10 cellular contexts compared by ENCODE assay signal in genomic region chr1:8412183-8412831, GRCh38.
DNase-seq lines count a peak whose midpoint lies in the region; ATAC-seq and TF ChIP-seq lines count a peak whose summit lies in the region.
"Had no signal": no experiment of that assay in that cellular context is flagged by ENCODE, and none has a peak within 500 bp of the region (broad histone marks: within the 10 kb centered on the region; RNA-seq: fewer than 3 reads in every experiment).

No MANE protein-coding gene starts in this region.

- no peaks in the 10 kb centered on the region for H3K27me3 ChIP-seq in suprapubic skin

- peaks cover 88% of the 10 kb centered on the region for H3K4me1 ChIP-seq in suprapubic skin

- ATAC-seq in GM19397 (IDR thresholded peaks at IDR 0.05; ENCODE audit: unreplicated experiment) = no peak

- no peak for TF ChIP-seq POLR2A in suprapubic skin (IDR thresholded peaks at IDR 0.05)

- H3K36me3 ChIP-seq in suprapubic skin = peaks cover 15% of the 10 kb centered on the region

- H3K27ac ChIP-seq in suprapubic skin = peak overlapping the region; percentile 70

- 26% methylated on average over 8 of the region's 8 CpGs for WGBS in suprapubic skin

- H3K9me3 ChIP-seq in suprapubic skin = no peaks in the 10 kb centered on the region

- TF ChIP-seq CTCF in suprapubic skin (IDR thresholded peaks at IDR 0.05) = no peak

- DNase-seq in HS-27A (ENCODE audit: low read depth) (peak; percentile 79), T47D (ENCODE audit: low read depth in 1 of 2, low spot score in 1 of 2) (peak; percentile 43 to 94), iris pigment epithelial cell (ENCODE audit: low read depth) (peak; percentile 95), suprapubic skin (ENCODE audit: low spot score in 2 of 2) (peak in 1 of 2 donors; percentile 84), NCI-H2196 treated with DMSO at 0.1 percent for 48 hours (lab: John Stamatoyannopoulos, UW; ENCODE audit: unreplicated experiment) (no peak), NCI-H2107 treated with DMSO at 0.1 percent for 48 hours (lab: John Stamatoyannopoulos, UW; ENCODE audit: unreplicated experiment) (no peak)
- DNase-seq in stimulated activated CD4-positive, alpha-beta T cell treated with anti-CD3 and anti-CD28 coated beads, Interleukin-2, amount 100 ng/mL, for 48 hours = no peak
- DNase-seq: NCI-H1436 treated with DMSO at 0.1 percent for 48 hours; stimulated activated CD4-positive, alpha-beta T cell treated with anti-CD3 and anti-CD28 coated beads, Interleukin-4, amount 100 ng/mL, for 4 hours had no signal

- no peak overlapping the region for H3K4me3 ChIP-seq in suprapubic skin

- no peak for TF ChIP-seq EP300 in suprapubic skin (IDR thresholded peaks at IDR 0.05)

- in situ Hi-C loops in T47D (cut with HindIII; ENCODE audit: low pct_unique_long_range_greater_than_20kb, low sequenced_read_pairs) = no loop called here

Comparison
In these comparisons a context has a peak if more than half of its experiments do, and no peak if none do; other contexts are left out.
1. DNase-seq: peak in HS-27A (single experiment), T47D (2 of 2) and iris pigment epithelial cell (single experiment); none in NCI-H2196 treated with DMSO at 0.1 percent for 48 hours (single experiment), NCI-H2107 treated with DMSO at 0.1 percent for 48 hours (single experiment) and stimulated activated CD4-positive, alpha-beta T cell treated with anti-CD3 and anti-CD28 coated beads, Interleukin-2, amount 100 ng/mL, for 48 hours (0 of 2).